Comparison of ENCODE assay signal across 18 cellular contexts in the genomic region with DNA sequence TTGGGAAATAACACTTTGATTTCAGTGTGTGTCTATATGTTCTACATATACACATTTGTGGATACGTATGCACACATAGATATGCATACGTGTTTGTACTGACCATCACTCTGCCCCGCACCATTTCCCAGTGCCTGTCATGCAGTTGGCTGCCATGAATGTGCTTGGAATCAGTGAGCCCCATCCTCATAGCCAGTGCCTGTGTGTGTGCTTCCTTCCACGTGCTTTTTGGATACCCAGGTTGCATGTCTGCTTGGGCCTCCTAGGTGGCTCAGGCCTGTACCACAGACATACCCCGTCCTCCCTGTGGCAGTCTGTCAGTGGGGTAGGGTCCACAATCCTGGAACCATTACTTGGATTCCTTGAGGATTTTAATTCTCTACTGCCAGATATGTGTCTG.
DNase-seq lines count a peak whose midpoint lies in the region; ATAC-seq, FAIRE-seq and TF ChIP-seq lines count a peak whose summit lies in the region.
"Had no signal": no experiment of that assay in that cellular context is flagged by ENCODE, and none has a peak within 500 bp of the region (broad histone marks: within the 10 kb centered on the region; RNA-seq: fewer than 3 reads in every experiment).

No MANE protein-coding gene starts in this region.

- in situ Hi-C loops in HepG2 (cut with HindIII; ENCODE audit: extremely low pct_ligation_motif_present, low pct_unique_long_range_greater_than_20kb) (no loop called here), ACHN (cut with HindIII; ENCODE audit: low pct_ligation_motif_present, low pct_unique_long_range_greater_than_20kb, low sequenced_read_pairs) (no loop called here)

- CTCF ChIA-PET in HepG2 (lab: Yijun Ruan, JAX; ENCODE audit: low intra/inter-chr PET ratio, low total read pairs), result no interaction called here

- no peak overlapping the region for H3K4me3 ChIP-seq in right atrium auricular region
- H3K4me3 ChIP-seq in right cardiac atrium (ENCODE audit: low read length), result no peak overlapping the region
- no peak overlapping the region for H3K4me3 ChIP-seq in HepG2 (replicated peaks in 1 of 3; ENCODE audit: insufficient read depth in 1 of 3, low read depth in 2 of 3, low read length in 3 of 3)
- H3K4me3 ChIP-seq in stomach, result no peak overlapping the region
- H3K4me3 ChIP-seq: BLaER1 treated with 17β-estradiol and CSF1 and Interleukin-3, amounts not matched to agents 10 nM and 100 nM had no signal

- H3K27ac ChIP-seq in right atrium auricular region, result peak overlapping the region; percentile 52 to 58
- H3K27ac ChIP-seq in right cardiac atrium (ENCODE audit: low read length), result no peak overlapping the region
- no peak overlapping the region for H3K27ac ChIP-seq in HepG2 (ENCODE audit: extremely low read length, insufficient read depth, low read length)
- peak overlapping the region in 4 of 5 donors; percentile 63 to 91 (median 82) for H3K27ac ChIP-seq in stomach
- H3K27ac ChIP-seq: BLaER1 treated with 17β-estradiol and CSF1 and Interleukin-3, amounts not matched to agents 10 nM and 100 nM; foreskin keratinocyte had no signal

- no peak overlapping the region for H3K4me2 ChIP-seq in HepG2 (ENCODE audit: low read depth, low read length)
- H3K4me2 ChIP-seq: BLaER1 treated with 17β-estradiol and CSF1 and Interleukin-3, amounts not matched to agents 10 nM and 100 nM had no signal

- H3K36me3 ChIP-seq in right atrium auricular region (peaks cover 59% of the 10 kb centered on the region), HepG2 (replicated peaks in 1 of 2; ENCODE audit: control insufficient read depth in 1 of 2, insufficient read depth in 2 of 2, low read length in 2 of 2) (peaks cover 29 to 70% of the 10 kb centered on the region in 2 experiments), stomach (peaks cover 0 to 50% (median 17%) of the 10 kb centered on the region in 4 donors)

- no peak for TF ChIP-seq RAD21 in HepG2 (CRISPR knock-in tag; IDR thresholded peaks at IDR 0.05)

- peaks cover 0 to 98% of the 10 kb centered on the region in 2 donors for H3K4me1 ChIP-seq in right atrium auricular region
- H3K4me1 ChIP-seq in right cardiac atrium (ENCODE audit: control insufficient read depth, insufficient read depth, low read length), result peaks cover 29% of the 10 kb centered on the region
- peaks cover 42% of the 10 kb centered on the region for H3K4me1 ChIP-seq in HepG2 (ENCODE audit: insufficient read depth, low read length)
- peaks cover 79 to 100% (median 94%) of the 10 kb centered on the region in 4 donors for H3K4me1 ChIP-seq in stomach
- H3K4me1 ChIP-seq: foreskin keratinocyte had no signal

- TF ChIP-seq CTCF in right atrium auricular region (IDR thresholded peaks at IDR 0.05) (no peak), HepG2 (CRISPR knock-in tag; IDR thresholded peaks at IDR 0.05) (no peak), stomach (IDR thresholded peaks at IDR 0.05) (no peak)

- no peak overlapping the region for H2AFZ ChIP-seq in HepG2 (ENCODE audit: low read length)

- no peak for DNase-seq in right atrium auricular region (ENCODE audit: low spot score)
- no peak for DNase-seq in right cardiac atrium
- no peak for DNase-seq in HepG2 (ENCODE audit: low spot score)
- DNase-seq in stomach, result peak; percentile 17
- no peak for DNase-seq in RPMI8226
- DNase-seq in iPS-NIHi7 (ENCODE audit: extremely low spot score), result no peak
- no peak for DNase-seq in cerebellar cortex (ENCODE audit: low spot score)
- no peak for DNase-seq in ACHN
- DNase-seq: foreskin keratinocyte; hypothalamus; mesenchymal stem cell; naive thymus-derived CD8-positive, alpha-beta T cell; stimulated activated CD4-positive, alpha-beta T cell treated with anti-CD3 and anti-CD28 coated beads, Interleukin-2, amount 100 ng/mL, for 24 hours; stimulated activated naive B cell treated with anti-CD40 and anti-IgM and Interleukin-4, amounts not matched to agents 10 μg/mL and 1 μg/mL and 100 μg/mL, for 72 hours had no signal

- no peak for TF ChIP-seq POLR2A in HepG2 (IDR thresholded peaks at IDR 0.05; ENCODE audit: insufficient read depth in 1 of 2, low read depth in 2 of 2, low read length in 2 of 2)
- TF ChIP-seq POLR2A in stomach (IDR thresholded peaks at IDR 0.05), result no peak

- peaks cover 95% of the 10 kb centered on the region for H3K79me2 ChIP-seq in HepG2 (ENCODE audit: insufficient read depth, low read length)

- no peak overlapping the region for H3K9ac ChIP-seq in HepG2 (ENCODE audit: insufficient read depth, low read depth, low read length)
- H3K9ac ChIP-seq: BLaER1 treated with 17β-estradiol and CSF1 and Interleukin-3, amounts not matched to agents 10 nM and 100 nM had no signal

- no peak for FAIRE-seq in HepG2 (lab: Jason Lieb, UNC)
- FAIRE-seq: G401.6, keratinocyte had no signal

- no peak for TF ChIP-seq EP300 in HepG2 (IDR thresholded peaks at IDR 0.05; ENCODE audit: low read depth in 2 of 2, low read length in 2 of 2)
- TF ChIP-seq EP300 in HepG2 (CRISPR knock-in tag; IDR thresholded peaks at IDR 0.05; ENCODE audit: borderline replicate concordance), result no peak
- TF ChIP-seq EP300 in stomach (IDR thresholded peaks at IDR 0.05), result no peak

- ATAC-seq in right cardiac atrium (no peak), HepG2 (no peak)
- ATAC-seq: activated CD4-positive, CD25-positive, alpha-beta regulatory T cell treated with anti-CD3 and anti-CD28 coated beads, Interleukin-2, amount 50 U/mL, for 24 hours; foreskin keratinocyte; naive thymus-derived CD8-positive, alpha-beta T cell; stimulated activated naive B cell treated with anti-CD40 and anti-IgM and Interleukin-4, amounts not matched to agents 10 μg/mL and 1 μg/mL and 100 μg/mL, for 72 hours had no signal

- intact Hi-C loops in right cardiac atrium (cut with DNase I), result loop anchor here in 1 of 4 donors (2.0 kb wide), 1 partner anchor 15 kb away; no protein-coding TSS in a partner anchor
- intact Hi-C loops in HepG2 (cut with micrococcal nuclease; ENCODE audit: unreplicated experiment), result loop anchor here (1.0 kb wide), 1 partner anchor 291 kb away; no protein-coding TSS in a partner anchor
- intact Hi-C loops in stomach (cut with DNase I; ENCODE audit: low total_unique reads), result no loop called here

- peaks cover 45% of the 10 kb centered on the region for H4K20me1 ChIP-seq in HepG2 (ENCODE audit: insufficient read depth, low read length)

- POLR2A ChIA-PET in HepG2 (lab: Yijun Ruan, JAX), result no interaction called here

- H3K9me3 ChIP-seq in right atrium auricular region (no peaks in the 10 kb centered on the region), right cardiac atrium (ENCODE audit: control insufficient read depth, low read length) (no peaks in the 10 kb centered on the region), HepG2 (ENCODE audit: low read length) (no peaks in the 10 kb centered on the region), stomach (no peaks in the 10 kb centered on the region)
- H3K9me3 ChIP-seq: BLaER1 treated with 17β-estradiol and CSF1 and Interleukin-3, amounts not matched to agents 10 nM and 100 nM had no signal

- 80% methylated on average over 5 of the region's 5 CpGs for WGBS in right cardiac atrium
- 100% methylated on average over 4 of the region's 5 CpGs for WGBS in HepG2 (ENCODE audit: low lambda C conversion rate)
- 74 to 85% (median 80%) methylated on average over 5 of the region's 5 CpGs for WGBS in stomach, 5 donors

- BruUV-seq in HepG2 (replicated peaks; lab: Mats Ljungman, UMichigan), result no TSS peak

- H3K27me3 ChIP-seq in right atrium auricular region, result no peaks in the 10 kb centered on the region
- H3K27me3 ChIP-seq in right cardiac atrium (ENCODE audit: control insufficient read depth, insufficient read depth), result no peaks in the 10 kb centered on the region
- no peaks in the 10 kb centered on the region for H3K27me3 ChIP-seq in HepG2 (ENCODE audit: control insufficient read depth in 1 of 2, insufficient read depth in 2 of 2, low read length in 2 of 2)
- no peaks in the 10 kb centered on the region for H3K27me3 ChIP-seq in stomach
- H3K27me3 ChIP-seq: BLaER1 treated with 17β-estradiol and CSF1 and Interleukin-3, amounts not matched to agents 10 nM and 100 nM; foreskin keratinocyte had no signal

TF ChIP-seq in HepG2, 621 proteins besides CTCF, POLR2A, EP300 and RAD21:
- TF ChIP-seq STAG1 (CRISPR knock-in tag; IDR thresholded peaks at IDR 0.05), result no peak
- no peak for TF ChIP-seq HDAC2 (CRISPR knock-in tag; IDR thresholded peaks at IDR 0.05)
- peak; percentile 94 for TF ChIP-seq RBM22 (optimal IDR thresholded peaks at IDR 0.05; ENCODE audit: low read length)

Comparison
In these comparisons a context has a peak if more than half of its experiments do, and no peak if none do; other contexts are left out.
1. H3K27ac ChIP-seq: peak in right atrium auricular region (2 of 2) and stomach (4 of 5); none in right cardiac atrium (single experiment) and HepG2 (single experiment).